In the genomic region with DNA sequence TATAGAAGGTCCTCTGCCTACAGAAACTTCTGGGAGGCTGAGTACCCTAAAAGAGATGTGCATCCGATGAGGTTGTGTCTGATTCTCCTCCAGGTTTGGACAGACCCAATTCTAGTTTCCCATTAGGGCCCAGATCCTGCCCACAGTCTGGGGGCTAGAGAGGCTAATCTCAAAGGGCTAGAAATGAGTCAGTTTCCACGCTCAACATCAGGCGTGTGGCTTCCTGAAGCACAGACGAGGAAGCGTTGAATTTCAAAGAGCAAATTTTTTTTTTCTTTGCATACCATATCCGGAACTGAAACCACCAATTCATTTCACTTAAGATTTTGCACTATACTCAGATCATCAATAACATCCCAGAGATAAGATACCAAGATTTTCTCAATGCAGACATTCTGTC, we compare ENCODE assay signal across 1 cellular context.
TF ChIP-seq lines count a peak whose summit lies in the region.

No MANE protein-coding gene starts in this region.

TF ChIP-seq in GM12878, 131 proteins besides CTCF, POLR2A, EP300 and RAD21 (continued from another document and continues in another):
- TF ChIP-seq BCLAF1 (IDR thresholded peaks at IDR 0.05) (no peak), BRCA1 (IDR thresholded peaks at IDR 0.05; ENCODE audit: low read depth, low read length) (no peak), TCF3 (IDR thresholded peaks at IDR 0.05; ENCODE audit: borderline replicate concordance, insufficient read depth, low read depth, low read length) (peak; percentile 64; the same call in 1 of the 2 replicates), ASH2L (IDR thresholded peaks at IDR 0.05; ENCODE audit: borderline replicate concordance, low read depth) (no peak), E2F8 (IDR thresholded peaks at IDR 0.05; ENCODE audit: low read depth, partially characterized antibody) (no peak), POLR2AphosphoS2 (IDR thresholded peaks at IDR 0.05; ENCODE audit: low read depth, low read length) (no peak), STAT1 (conservative IDR thresholded peaks at IDR 0.05) (no peak), ZBTB33 (IDR thresholded peaks at IDR 0.05) (no peak), TARDBP (IDR thresholded peaks at IDR 0.05; ENCODE audit: borderline replicate concordance) (no peak), IRF5 (IDR thresholded peaks at IDR 0.05; ENCODE audit: borderline replicate concordance) (no peak), NBN (IDR thresholded peaks at IDR 0.05) (no peak), MEF2A (IDR thresholded peaks at IDR 0.05; ENCODE audit: insufficient read depth, low read depth, low read length) (peak; percentile 30; the same call in 1 of the 2 replicates), ZNF274 (IDR thresholded peaks at IDR 0.05; ENCODE audit: insufficient read depth, insufficient read length) (no peak), NFYA (IDR thresholded peaks at IDR 0.05; ENCODE audit: borderline replicate concordance, low read depth, low read length) (no peak), GATAD2B (conservative IDR thresholded peaks at IDR 0.05; ENCODE audit: low read depth) (peak; percentile 62; the same call in 1 of the 2 replicates), TCF7 (IDR thresholded peaks at IDR 0.05; ENCODE audit: borderline replicate concordance) (peak; percentile 82), EGR1 (IDR thresholded peaks at IDR 0.05; ENCODE audit: borderline replicate concordance in 1 of 2, low read depth in 2 of 2, low read length in 2 of 2) (0 out of 3 replicates have a peak, but pooled peaks of 1 of the 2 experiments have one; percentile 41), ZNF207 (IDR thresholded peaks at IDR 0.05; ENCODE audit: borderline replicate concordance) (no peak), MEF2B (IDR thresholded peaks at IDR 0.05; ENCODE audit: partially characterized antibody, poor library complexity, severe bottlenecking) (no peak), MTA2 (IDR thresholded peaks at IDR 0.05; ENCODE audit: low read depth) (peak; percentile 74), TAF1 (IDR thresholded peaks at IDR 0.05; ENCODE audit: borderline replicate concordance, low read depth, low read length) (no peak), RCOR1 (conservative IDR thresholded peaks at IDR 0.05; ENCODE audit: low read depth, low read length) (no peak), ZBTB4 (CRISPR knock-in tag; IDR thresholded peaks at IDR 0.05) (no peak), ZSCAN29 (IDR thresholded peaks at IDR 0.05) (no peak), PAX8 (IDR thresholded peaks at IDR 0.05) (no peak), NR2F1 (conservative IDR thresholded peaks at IDR 0.05) (peak; percentile 44; the same call in 1 of the 2 replicates), EED (IDR thresholded peaks at IDR 0.05; ENCODE audit: low read depth) (peak; percentile 87), ETV6 (conservative IDR thresholded peaks at IDR 0.05 in 1 of 2, IDR thresholded peaks at IDR 0.05 in 1 of 2; ENCODE audit: borderline replicate concordance in 1 of 2, low read depth in 1 of 2) (peak in 1 of 2 experiments; percentile 97; a peak in 2 of 4 replicates), RAD51 (IDR thresholded peaks at IDR 0.05) (no peak), ATF3 (IDR thresholded peaks at IDR 0.05; ENCODE audit: borderline replicate concordance, extremely low read depth, low read depth, low read length) (no peak)
- TF ChIP-seq, protein P1, sequence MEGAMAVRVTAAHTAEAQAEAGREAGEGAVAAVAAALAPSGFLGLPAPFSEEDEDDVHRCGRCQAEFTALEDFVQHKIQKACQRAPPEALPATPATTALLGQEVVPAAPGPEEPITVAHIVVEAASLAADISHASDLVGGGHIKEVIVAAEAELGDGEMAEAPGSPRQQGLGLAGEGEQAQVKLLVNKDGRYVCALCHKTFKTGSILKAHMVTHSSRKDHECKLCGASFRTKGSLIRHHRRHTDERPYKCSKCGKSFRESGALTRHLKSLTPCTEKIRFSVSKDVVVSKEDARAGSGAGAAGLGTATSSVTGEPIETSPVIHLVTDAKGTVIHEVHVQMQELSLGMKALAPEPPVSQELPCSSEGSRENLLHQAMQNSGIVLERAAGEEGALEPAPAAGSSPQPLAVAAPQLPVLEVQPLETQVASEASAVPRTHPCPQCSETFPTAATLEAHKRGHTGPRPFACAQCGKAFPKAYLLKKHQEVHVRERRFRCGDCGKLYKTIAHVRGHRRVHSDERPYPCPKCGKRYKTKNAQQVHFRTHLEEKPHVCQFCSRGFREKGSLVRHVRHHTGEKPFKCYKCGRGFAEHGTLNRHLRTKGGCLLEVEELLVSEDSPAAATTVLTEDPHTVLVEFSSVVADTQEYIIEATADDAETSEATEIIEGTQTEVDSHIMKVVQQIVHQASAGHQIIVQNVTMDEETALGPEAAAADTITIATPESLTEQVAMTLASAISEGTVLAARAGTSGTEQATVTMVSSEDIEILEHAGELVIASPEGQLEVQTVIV (IDR thresholded peaks at IDR 0.05; ENCODE audit: borderline replicate concordance, partially characterized antibody) = no peak
- TF ChIP-seq, protein P2, sequence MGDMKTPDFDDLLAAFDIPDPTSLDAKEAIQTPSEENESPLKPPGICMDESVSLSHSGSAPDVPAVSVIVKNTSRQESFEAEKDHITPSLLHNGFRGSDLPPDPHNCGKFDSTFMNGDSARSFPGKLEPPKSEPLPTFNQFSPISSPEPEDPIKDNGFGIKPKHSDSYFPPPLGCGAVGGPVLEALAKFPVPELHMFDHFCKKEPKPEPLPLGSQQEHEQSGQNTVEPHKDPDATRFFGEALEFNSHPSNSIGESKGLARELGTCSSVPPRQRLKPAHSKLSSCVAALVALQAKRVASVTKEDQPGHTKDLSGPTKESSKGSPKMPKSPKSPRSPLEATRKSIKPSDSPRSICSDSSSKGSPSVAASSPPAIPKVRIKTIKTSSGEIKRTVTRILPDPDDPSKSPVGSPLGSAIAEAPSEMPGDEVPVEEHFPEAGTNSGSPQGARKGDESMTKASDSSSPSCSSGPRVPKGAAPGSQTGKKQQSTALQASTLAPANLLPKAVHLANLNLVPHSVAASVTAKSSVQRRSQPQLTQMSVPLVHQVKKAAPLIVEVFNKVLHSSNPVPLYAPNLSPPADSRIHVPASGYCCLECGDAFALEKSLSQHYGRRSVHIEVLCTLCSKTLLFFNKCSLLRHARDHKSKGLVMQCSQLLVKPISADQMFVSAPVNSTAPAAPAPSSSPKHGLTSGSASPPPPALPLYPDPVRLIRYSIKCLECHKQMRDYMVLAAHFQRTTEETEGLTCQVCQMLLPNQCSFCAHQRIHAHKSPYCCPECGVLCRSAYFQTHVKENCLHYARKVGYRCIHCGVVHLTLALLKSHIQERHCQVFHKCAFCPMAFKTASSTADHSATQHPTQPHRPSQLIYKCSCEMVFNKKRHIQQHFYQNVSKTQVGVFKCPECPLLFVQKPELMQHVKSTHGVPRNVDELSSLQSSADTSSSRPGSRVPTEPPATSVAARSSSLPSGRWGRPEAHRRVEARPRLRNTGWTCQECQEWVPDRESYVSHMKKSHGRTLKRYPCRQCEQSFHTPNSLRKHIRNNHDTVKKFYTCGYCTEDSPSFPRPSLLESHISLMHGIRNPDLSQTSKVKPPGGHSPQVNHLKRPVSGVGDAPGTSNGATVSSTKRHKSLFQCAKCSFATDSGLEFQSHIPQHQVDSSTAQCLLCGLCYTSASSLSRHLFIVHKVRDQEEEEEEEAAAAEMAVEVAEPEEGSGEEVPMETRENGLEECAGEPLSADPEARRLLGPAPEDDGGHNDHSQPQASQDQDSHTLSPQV (IDR thresholded peaks at IDR 0.05) = no peak
- TF ChIP-seq, protein P3, sequence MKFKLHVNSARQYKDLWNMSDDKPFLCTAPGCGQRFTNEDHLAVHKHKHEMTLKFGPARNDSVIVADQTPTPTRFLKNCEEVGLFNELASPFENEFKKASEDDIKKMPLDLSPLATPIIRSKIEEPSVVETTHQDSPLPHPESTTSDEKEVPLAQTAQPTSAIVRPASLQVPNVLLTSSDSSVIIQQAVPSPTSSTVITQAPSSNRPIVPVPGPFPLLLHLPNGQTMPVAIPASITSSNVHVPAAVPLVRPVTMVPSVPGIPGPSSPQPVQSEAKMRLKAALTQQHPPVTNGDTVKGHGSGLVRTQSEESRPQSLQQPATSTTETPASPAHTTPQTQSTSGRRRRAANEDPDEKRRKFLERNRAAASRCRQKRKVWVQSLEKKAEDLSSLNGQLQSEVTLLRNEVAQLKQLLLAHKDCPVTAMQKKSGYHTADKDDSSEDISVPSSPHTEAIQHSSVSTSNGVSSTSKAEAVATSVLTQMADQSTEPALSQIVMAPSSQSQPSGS (IDR thresholded peaks at IDR 0.05; ENCODE audit: low read length) = peak; percentile 65
